Comparison of ENCODE assay signal across 1 cellular context in genomic region chr6:116954938-116955337, GRCh38.
TF ChIP-seq lines count a peak whose summit lies in the region.

No MANE protein-coding gene starts in this region.

TF ChIP-seq in HepG2, 621 proteins besides CTCF, POLR2A, EP300 and RAD21 (continued from another document):
- TF ChIP-seq SP1 (IDR thresholded peaks at IDR 0.05) = no peak
- no peak for TF ChIP-seq SP1 (CRISPR knock-in tag; IDR thresholded peaks at IDR 0.05)
- TF ChIP-seq NBN (conservative IDR thresholded peaks at IDR 0.05) = no peak
- TF ChIP-seq SIX1 (CRISPR knock-in tag; IDR thresholded peaks at IDR 0.05; ENCODE audit: borderline replicate concordance) = peak; percentile 90; the same call in 1 of the 2 replicates
- TF ChIP-seq SUZ12 (IDR thresholded peaks at IDR 0.05; ENCODE audit: low read depth, low read length) = no peak
- TF ChIP-seq MIXL1 (CRISPR knock-in tag; IDR thresholded peaks at IDR 0.05) = peak; percentile 75; the same call in 1 of the 2 replicates
- TF ChIP-seq ZNF580 (CRISPR knock-in tag; IDR thresholded peaks at IDR 0.05; ENCODE audit: borderline replicate concordance, low read depth) = no peak
- TF ChIP-seq ZNF234 (CRISPR knock-in tag; conservative IDR thresholded peaks at IDR 0.05) = no peak
- no peak for TF ChIP-seq RORA (CRISPR knock-in tag; IDR thresholded peaks at IDR 0.05)
- no peak for TF ChIP-seq KLF6 (CRISPR knock-in tag; IDR thresholded peaks at IDR 0.05)
- TF ChIP-seq, protein P1, sequence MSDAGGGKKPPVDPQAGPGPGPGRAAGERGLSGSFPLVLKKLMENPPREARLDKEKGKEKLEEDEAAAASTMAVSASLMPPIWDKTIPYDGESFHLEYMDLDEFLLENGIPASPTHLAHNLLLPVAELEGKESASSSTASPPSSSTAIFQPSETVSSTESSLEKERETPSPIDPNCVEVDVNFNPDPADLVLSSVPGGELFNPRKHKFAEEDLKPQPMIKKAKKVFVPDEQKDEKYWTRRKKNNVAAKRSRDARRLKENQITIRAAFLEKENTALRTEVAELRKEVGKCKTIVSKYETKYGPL (CRISPR knock-in tag; IDR thresholded peaks at IDR 0.05) = no peak
- no peak for TF ChIP-seq ZBTB44 (CRISPR knock-in tag; IDR thresholded peaks at IDR 0.05)
- no peak for TF ChIP-seq ATF1 (CRISPR knock-in tag; IDR thresholded peaks at IDR 0.05)
- no peak for TF ChIP-seq ZNF652 (CRISPR knock-in tag; IDR thresholded peaks at IDR 0.05; ENCODE audit: borderline replicate concordance, low read depth)
- peak; percentile 80 for TF ChIP-seq HNRNPLL (IDR thresholded peaks at IDR 0.05; ENCODE audit: low read depth, low read length, poor library complexity, severe bottlenecking)
- no peak for TF ChIP-seq GPBP1L1 (CRISPR knock-in tag; IDR thresholded peaks at IDR 0.05)
- TF ChIP-seq GATAD2A (CRISPR knock-in tag; IDR thresholded peaks at IDR 0.05) = peak; percentile 59
- no peak for TF ChIP-seq FOXP1 (IDR thresholded peaks at IDR 0.05)
- peak; percentile 58; the same call in 1 of the 2 replicates for TF ChIP-seq FOXP1 (CRISPR knock-in tag; IDR thresholded peaks at IDR 0.05)
- TF ChIP-seq PHF20 (CRISPR knock-in tag; IDR thresholded peaks at IDR 0.05) = no peak
- TF ChIP-seq, protein P2, sequence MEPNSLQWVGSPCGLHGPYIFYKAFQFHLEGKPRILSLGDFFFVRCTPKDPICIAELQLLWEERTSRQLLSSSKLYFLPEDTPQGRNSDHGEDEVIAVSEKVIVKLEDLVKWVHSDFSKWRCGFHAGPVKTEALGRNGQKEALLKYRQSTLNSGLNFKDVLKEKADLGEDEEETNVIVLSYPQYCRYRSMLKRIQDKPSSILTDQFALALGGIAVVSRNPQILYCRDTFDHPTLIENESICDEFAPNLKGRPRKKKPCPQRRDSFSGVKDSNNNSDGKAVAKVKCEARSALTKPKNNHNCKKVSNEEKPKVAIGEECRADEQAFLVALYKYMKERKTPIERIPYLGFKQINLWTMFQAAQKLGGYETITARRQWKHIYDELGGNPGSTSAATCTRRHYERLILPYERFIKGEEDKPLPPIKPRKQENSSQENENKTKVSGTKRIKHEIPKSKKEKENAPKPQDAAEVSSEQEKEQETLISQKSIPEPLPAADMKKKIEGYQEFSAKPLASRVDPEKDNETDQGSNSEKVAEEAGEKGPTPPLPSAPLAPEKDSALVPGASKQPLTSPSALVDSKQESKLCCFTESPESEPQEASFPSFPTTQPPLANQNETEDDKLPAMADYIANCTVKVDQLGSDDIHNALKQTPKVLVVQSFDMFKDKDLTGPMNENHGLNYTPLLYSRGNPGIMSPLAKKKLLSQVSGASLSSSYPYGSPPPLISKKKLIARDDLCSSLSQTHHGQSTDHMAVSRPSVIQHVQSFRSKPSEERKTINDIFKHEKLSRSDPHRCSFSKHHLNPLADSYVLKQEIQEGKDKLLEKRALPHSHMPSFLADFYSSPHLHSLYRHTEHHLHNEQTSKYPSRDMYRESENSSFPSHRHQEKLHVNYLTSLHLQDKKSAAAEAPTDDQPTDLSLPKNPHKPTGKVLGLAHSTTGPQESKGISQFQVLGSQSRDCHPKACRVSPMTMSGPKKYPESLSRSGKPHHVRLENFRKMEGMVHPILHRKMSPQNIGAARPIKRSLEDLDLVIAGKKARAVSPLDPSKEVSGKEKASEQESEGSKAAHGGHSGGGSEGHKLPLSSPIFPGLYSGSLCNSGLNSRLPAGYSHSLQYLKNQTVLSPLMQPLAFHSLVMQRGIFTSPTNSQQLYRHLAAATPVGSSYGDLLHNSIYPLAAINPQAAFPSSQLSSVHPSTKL (CRISPR knock-in tag; IDR thresholded peaks at IDR 0.05) = peak; percentile 51; the same call in 1 of the 2 replicates
- no peak for TF ChIP-seq PRDM15 (CRISPR knock-in tag; IDR thresholded peaks at IDR 0.05)
- 0 out of 2 replicates have a peak, but pooled peaks have one; percentile 16 for TF ChIP-seq FOXK1 (CRISPR knock-in tag; IDR thresholded peaks at IDR 0.05; ENCODE audit: borderline replicate concordance, low read depth)
- no peak for TF ChIP-seq SMC3 (IDR thresholded peaks at IDR 0.05; ENCODE audit: low read length)
- no peak for TF ChIP-seq ZNF841 (CRISPR knock-in tag; IDR thresholded peaks at IDR 0.05; ENCODE audit: borderline replicate concordance)
- TF ChIP-seq NFYB (CRISPR knock-in tag; IDR thresholded peaks at IDR 0.05) = no peak
- TF ChIP-seq FOXA1 (IDR thresholded peaks at IDR 0.05) = no peak
- TF ChIP-seq FOXA1 (CRISPR knock-in tag; IDR thresholded peaks at IDR 0.05) = peak; percentile 81
- TF ChIP-seq ZNF570 (CRISPR knock-in tag; IDR thresholded peaks at IDR 0.05; ENCODE audit: borderline replicate concordance) = no peak
- TF ChIP-seq NFKBIZ (CRISPR knock-in tag; IDR thresholded peaks at IDR 0.05) = peak; percentile 30; the same call in 1 of the 2 replicates
- no peak for TF ChIP-seq ZNF451 (CRISPR knock-in tag; IDR thresholded peaks at IDR 0.05)
